1 cellular context compared by ENCODE assay signal in the genomic region with DNA sequence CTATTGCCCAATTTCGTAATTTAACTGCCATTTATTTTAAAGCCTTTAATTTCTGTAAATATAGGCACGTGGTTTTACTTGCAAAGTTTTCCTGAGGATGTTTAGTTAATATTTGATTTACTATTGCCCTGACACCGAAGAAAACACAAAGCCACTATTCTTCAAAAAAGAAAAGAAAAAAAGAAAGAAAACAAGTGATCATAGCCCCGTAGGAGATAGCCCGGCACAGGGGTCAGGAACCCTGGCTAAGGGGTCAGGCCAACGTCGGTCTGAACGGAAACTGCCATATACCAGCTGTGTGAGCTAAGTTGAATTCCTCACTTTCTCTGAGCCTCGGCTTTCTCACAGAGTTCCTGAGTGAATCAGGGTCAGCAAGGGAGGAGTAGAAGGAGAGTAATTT.
TF ChIP-seq lines count a peak whose summit lies in the region.

No MANE protein-coding gene starts in this region.

TF ChIP-seq in endothelial cell of umbilical vein, 7 proteins besides CTCF, POLR2A, EP300 and RAD21:
- no peak for TF ChIP-seq JUN (IDR thresholded peaks at IDR 0.05; ENCODE audit: borderline replicate concordance, insufficient read depth, insufficient read length, low read depth)
- TF ChIP-seq GATA2 (IDR thresholded peaks at IDR 0.05; ENCODE audit: insufficient read depth, insufficient read length, low read depth, low read length): no peak
- no peak for TF ChIP-seq POLR2AphosphoS5 (IDR thresholded peaks at IDR 0.05; ENCODE audit: insufficient read depth, low read depth, low read length)
- TF ChIP-seq MYC (IDR thresholded peaks at IDR 0.05; ENCODE audit: low read depth, low read length): no peak
- no peak for TF ChIP-seq FOS (IDR thresholded peaks at IDR 0.05; ENCODE audit: borderline replicate concordance, insufficient read depth, low read length)
- TF ChIP-seq, protein P1, sequence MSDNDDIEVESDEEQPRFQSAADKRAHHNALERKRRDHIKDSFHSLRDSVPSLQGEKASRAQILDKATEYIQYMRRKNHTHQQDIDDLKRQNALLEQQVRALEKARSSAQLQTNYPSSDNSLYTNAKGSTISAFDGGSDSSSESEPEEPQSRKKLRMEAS (IDR thresholded peaks at IDR 0.05; ENCODE audit: insufficient read depth, insufficient read length): no peak
- no peak for TF ChIP-seq EZH2 (IDR thresholded peaks at IDR 0.05; ENCODE audit: borderline replicate concordance, low read depth, low read length, severe bottlenecking)
